21 cellular contexts compared by ENCODE assay signal in genomic region chr6:129069006-129069405, GRCh38.
DNase-seq lines count a peak whose midpoint lies in the region; ATAC-seq, FAIRE-seq and TF ChIP-seq lines count a peak whose summit lies in the region.
"Had no signal": no experiment of that assay in that cellular context is flagged by ENCODE, and none has a peak within 500 bp of the region (broad histone marks: within the 10 kb centered on the region; RNA-seq: fewer than 3 reads in every experiment).

No MANE protein-coding gene starts in this region.

- peaks cover 0 to 4% (median 0%) of the 10 kb centered on the region in 3 donors for H3K36me3 Mint-ChIP-seq in naive thymus-derived CD8-positive, alpha-beta T cell
- H3K36me3 Mint-ChIP-seq: CD4-positive, alpha-beta memory T cell had no signal

- H3K9me3 Mint-ChIP-seq in naive thymus-derived CD8-positive, alpha-beta T cell: peaks cover 2 to 15% (median 6%) of the 10 kb centered on the region in 9 donors

- no peaks in the 10 kb centered on the region for H3K27me3 ChIP-seq in small intestine (ENCODE audit: control insufficient read depth in 2 of 2, insufficient read depth in 2 of 2, low read length in 2 of 2)
- H3K27me3 ChIP-seq: BLaER1 had no signal

- H3K27me3 Mint-ChIP-seq in naive thymus-derived CD8-positive, alpha-beta T cell: peaks cover 0 to 4% (median under 1%) of the 10 kb centered on the region in 5 donors
- H3K27me3 Mint-ChIP-seq: CD4-positive, alpha-beta memory T cell had no signal

- no peak for ATAC-seq in naive thymus-derived CD8-positive, alpha-beta T cell
- ATAC-seq in HG03342 (IDR thresholded peaks at IDR 0.05; ENCODE audit: unreplicated experiment): no peak

- no peaks in the 10 kb centered on the region for H3K9me3 ChIP-seq in small intestine (ENCODE audit: control insufficient read depth, low read depth)
- H3K9me3 ChIP-seq: BLaER1 had no signal

- POLR2A ChIA-PET in naive thymus-derived CD8-positive, alpha-beta T cell (lab: Charles Lee): no interaction called here

- no peak for TF ChIP-seq CTCF in choroid plexus epithelial cell (conservative IDR thresholded peaks at IDR 0.05; ENCODE audit: low read depth, low read length)

- FAIRE-seq in small intestine (lab: Jason Lieb, UNC): peak; percentile 51
- FAIRE-seq: GM19239, H1 had no signal

- H3K4me3 ChIP-seq in choroid plexus epithelial cell (ENCODE audit: low read depth, low read length): no peak overlapping the region
- no peak overlapping the region for H3K4me3 ChIP-seq in small intestine (ENCODE audit: low read depth in 1 of 2, low read length in 2 of 2)
- H3K4me3 ChIP-seq: BLaER1 had no signal

- H3K4me1 ChIP-seq in small intestine (ENCODE audit: control insufficient read depth in 2 of 2, insufficient read depth in 1 of 2, low read depth in 1 of 2, low read length in 1 of 2): no peaks in the 10 kb centered on the region
- H3K4me1 ChIP-seq: BLaER1 had no signal

- H3K4me1 Mint-ChIP-seq in naive thymus-derived CD8-positive, alpha-beta T cell: no peaks in the 10 kb centered on the region
- H3K4me1 Mint-ChIP-seq: CD4-positive, alpha-beta memory T cell had no signal

- no peak overlapping the region for H3K27ac ChIP-seq in small intestine (ENCODE audit: low read depth in 1 of 2, low read length in 1 of 2)
- H3K27ac ChIP-seq: BLaER1 had no signal

- no peak overlapping the region for H3K4me3 Mint-ChIP-seq in naive thymus-derived CD8-positive, alpha-beta T cell
- H3K4me3 Mint-ChIP-seq: CD4-positive, alpha-beta memory T cell had no signal

- H3K27ac Mint-ChIP-seq in naive thymus-derived CD8-positive, alpha-beta T cell: no peak overlapping the region
- H3K27ac Mint-ChIP-seq: CD4-positive, alpha-beta memory T cell had no signal

- DNase-seq in Ammon's horn (ENCODE audit: low spot score) (peak; percentile 7), choroid plexus epithelial cell (ENCODE audit: low read depth) (peak; percentile 23), fibroblast of the conjunctiva (ENCODE audit: low read depth) (peak; percentile 29), small intestine (no peak), NCI-H446 treated with DMSO at 0.1 percent for 48 hours (lab: John Stamatoyannopoulos, UW) (no peak)
- DNase-seq in naive thymus-derived CD8-positive, alpha-beta T cell: no peak
- DNase-seq: CD4-positive, alpha-beta memory T cell; DMS153; GF-D8; KG1; MV-4-11; NCI-H1417; NCI-H187; NCI-H2107; NCI-H524; NCI-H82; SHP77 treated with DMSO at 0.1 percent for 48 hours had no signal

- H3K36me3 ChIP-seq in small intestine (ENCODE audit: control insufficient read depth in 2 of 2, insufficient read depth in 2 of 2, low read length in 2 of 2): no peaks in the 10 kb centered on the region
- H3K36me3 ChIP-seq: BLaER1 had no signal

Comparison
In these comparisons a context has a peak if more than half of its experiments do, and no peak if none do; other contexts are left out.
1. DNase-seq: peak in Ammon's horn (single experiment), choroid plexus epithelial cell (single experiment) and fibroblast of the conjunctiva (single experiment); none in small intestine (single experiment), naive thymus-derived CD8-positive, alpha-beta T cell (0 of 10) and NCI-H446 treated with DMSO at 0.1 percent for 48 hours (single experiment).